ENCODE assay signal across 9 cellular contexts in genomic region chr7:35185908-35186731, GRCh38.
DNase-seq lines count a peak whose midpoint lies in the region; ATAC-seq and TF ChIP-seq lines count a peak whose summit lies in the region.
"Had no signal": no experiment of that assay in that cellular context is flagged by ENCODE, and none has a peak within 500 bp of the region (broad histone marks: within the 10 kb centered on the region; RNA-seq: fewer than 3 reads in every experiment).

No MANE protein-coding gene starts in this region.

- peak; percentile 77 for ATAC-seq in WTC11
- ATAC-seq in esophagus mucosa = no peak
- no peak for ATAC-seq in HG03280 (IDR thresholded peaks at IDR 0.05; ENCODE audit: unreplicated experiment)
- ATAC-seq in GM19023 (IDR thresholded peaks at IDR 0.05; ENCODE audit: unreplicated experiment) = no peak

- H3K27ac ChIP-seq in neural progenitor cell = no peak overlapping the region
- H3K27ac ChIP-seq: HL-60 had no signal

- peak overlapping the region; percentile 98 for H2AFZ ChIP-seq in neural progenitor cell (replicated peaks)

- H3K79me2 ChIP-seq in neural progenitor cell (ENCODE audit: low read depth) = no peaks in the 10 kb centered on the region

- H3K9ac ChIP-seq in neural progenitor cell = no peak overlapping the region

- POLR2A ChIA-PET in WTC11 (lab: Charles Lee) = no interaction called here

- H4K20me1 ChIP-seq in neural progenitor cell (ENCODE audit: low read depth) = no peaks in the 10 kb centered on the region

- H3K4me3 ChIP-seq in fibroblast of villous mesenchyme (ENCODE audit: low read depth, low read length) = peak overlapping the region; percentile 37
- peak overlapping the region; percentile 56 for H3K4me3 ChIP-seq in neural progenitor cell

- peak overlapping the region; percentile 76 for H3K4me2 ChIP-seq in neural progenitor cell

- CTCF ChIA-PET in WTC11 (lab: Charles Lee) = interaction anchor here (0.9 to 2.0 kb wide), 4 partner anchors 148 to 438 kb away, joined by 3 to 6 read pairs (median 6); no protein-coding TSS in a partner anchor

- H3K36me3 Mint-ChIP-seq in WTC11 (no peaks in the 10 kb centered on the region), neural progenitor cell (no peaks in the 10 kb centered on the region)

- peaks cover 52% of the 10 kb centered on the region for H3K27me3 Mint-ChIP-seq in WTC11 (ENCODE audit: low read depth)
- peaks cover 17% of the 10 kb centered on the region for H3K27me3 Mint-ChIP-seq in neural progenitor cell (ENCODE audit: insufficient read depth, low read depth)

- H3K4me1 ChIP-seq in neural progenitor cell = no peaks in the 10 kb centered on the region

- peaks cover 54% of the 10 kb centered on the region for H3K27me3 ChIP-seq in neural progenitor cell

- H3K36me3 ChIP-seq in neural progenitor cell = no peaks in the 10 kb centered on the region

- H3K4me1 Mint-ChIP-seq in WTC11 (peaks cover 15% of the 10 kb centered on the region), neural progenitor cell (peaks cover 12% of the 10 kb centered on the region)

- H3K27ac Mint-ChIP-seq in WTC11 (no peak overlapping the region), neural progenitor cell (no peak overlapping the region)

- no peak for TF ChIP-seq CTCF in WTC11 (IDR thresholded peaks at IDR 0.05)
- TF ChIP-seq CTCF in fibroblast of villous mesenchyme (IDR thresholded peaks at IDR 0.05; ENCODE audit: insufficient read depth, low read depth, low read length) = no peak
- peak; percentile 34 for TF ChIP-seq CTCF in neural progenitor cell (IDR thresholded peaks at IDR 0.05)

- H3K4me3 Mint-ChIP-seq in WTC11 (peak overlapping the region; percentile 68), neural progenitor cell (peak overlapping the region; percentile 82)

- peak; percentile 57 for DNase-seq in DMS114 treated with DMSO at 0.1 percent for 48 hours (lab: John Stamatoyannopoulos, UW; ENCODE audit: unreplicated experiment)
- DNase-seq in NCI-H1105 (lab: John Stamatoyannopoulos, UW) = peak; percentile 56
- DNase-seq in WTC11 (ENCODE audit: low spot score) = peak; percentile 59
- DNase-seq in fibroblast of villous mesenchyme (ENCODE audit: low read depth) = peak; percentile 16
- DNase-seq in neural progenitor cell (ENCODE audit: low spot score) = peak; percentile 74

- no peaks in the 10 kb centered on the region for H3K9me3 ChIP-seq in neural progenitor cell (ENCODE audit: low read depth)

- peaks cover 8% of the 10 kb centered on the region for H3F3A ChIP-seq in neural progenitor cell (ENCODE audit: low read depth)

- no peaks in the 10 kb centered on the region for H3K9me3 Mint-ChIP-seq in WTC11
- H3K9me3 Mint-ChIP-seq in neural progenitor cell = no peaks in the 10 kb centered on the region

TF ChIP-seq in WTC11, 78 proteins besides CTCF, POLR2A, EP300 and RAD21 (continues in another document):
- peak; percentile 55 for TF ChIP-seq TEAD1 (CRISPR knock-in tag; IDR thresholded peaks at IDR 0.05)
- TF ChIP-seq MLX (CRISPR knock-in tag; IDR thresholded peaks at IDR 0.05) = no peak
- no peak for TF ChIP-seq JUN (CRISPR knock-in tag; IDR thresholded peaks at IDR 0.05)
- TF ChIP-seq ZNF232 (CRISPR knock-in tag; IDR thresholded peaks at IDR 0.05) = peak; percentile 84
- TF ChIP-seq E2F1 (CRISPR knock-in tag; IDR thresholded peaks at IDR 0.05) = peak; percentile 76; the same call in 1 of the 2 replicates
- TF ChIP-seq ESRRA (CRISPR knock-in tag; IDR thresholded peaks at IDR 0.05; ENCODE audit: borderline replicate concordance) = peak; percentile 92; the same call in 1 of the 2 replicates
- peak; percentile 88 for TF ChIP-seq ARID4B (CRISPR knock-in tag; IDR thresholded peaks at IDR 0.05; ENCODE audit: borderline replicate concordance)
- no peak for TF ChIP-seq PRDM15 (CRISPR knock-in tag; IDR thresholded peaks at IDR 0.05)
- peak; percentile 64; the same call in 1 of the 2 replicates for TF ChIP-seq RELA (CRISPR knock-in tag; IDR thresholded peaks at IDR 0.05; ENCODE audit: borderline replicate concordance)
- no peak for TF ChIP-seq ZNF416 (CRISPR knock-in tag; IDR thresholded peaks at IDR 0.05)
- TF ChIP-seq IRF1 (CRISPR knock-in tag; IDR thresholded peaks at IDR 0.05) = peak; percentile 89

Comparison
In these comparisons a context has a peak if more than half of its experiments do, and no peak if none do; other contexts are left out.
1. DNase-seq: peak in every context shown above with its lines; median percentile 74 in neural progenitor cell; 59 in WTC11; 57 in DMS114 treated with DMSO at 0.1 percent for 48 hours; 56 in NCI-H1105; 16 in fibroblast of villous mesenchyme.